In genomic region chr6:33599413-33599911, GRCh38 we compare ENCODE assay signal across 12 cellular contexts. TPM values are rescaled to one million over a fixed set of nuclear protein-coding genes. Genes with fewer than 3 reads are reported as not detected.
A peak's percentile ranks its signal among the peaks of the same experiment; 100 is the strongest.
DNase-seq lines count a peak whose midpoint lies in the region; ATAC-seq, FAIRE-seq and TF ChIP-seq lines count a peak whose summit lies in the region.
"Had no signal": no experiment of that assay in that cellular context is flagged by ENCODE, and none has a peak within 500 bp of the region (broad histone marks: within the 10 kb centered on the region; RNA-seq: fewer than 3 reads in every experiment).

No MANE protein-coding gene starts in this region.

- WGBS in H1 (ENCODE audit: extremely low coverage in 1 of 2, insufficient coverage in 1 of 2, insufficient read length in 1 of 2, insufficient replicate concordance in 2 of 2, low coverage in 1 of 2, low lambda C conversion rate in 2 of 2, missing lambda C conversion rate in 1 of 2), 2 experiments = 88% methylated on average over 9 of the region's 9 CpGs; no CpG with 5 or more reads in 1 of the 2 experiments

- FAIRE-seq in H1 (lab: Jason Lieb, UNC) = no peak

- peak overlapping the region in 6 of 10 donors; percentile 19 to 88 (median 73) for H3K27ac Mint-ChIP-seq in naive thymus-derived CD8-positive, alpha-beta T cell

- H2AK5ac ChIP-seq in H1 (ENCODE audit: low read depth, low read length) = no peak overlapping the region

- H4K8ac ChIP-seq in H1 (ENCODE audit: extremely low read depth, insufficient read depth, low read length) = peak overlapping the region; percentile 89; the same call in 1 of the 2 replicates

- no peaks in the 10 kb centered on the region for H3K79me1 ChIP-seq in H1 (ENCODE audit: low read depth, low read length)

- no peaks in the 10 kb centered on the region for H3K27me3 ChIP-seq in H1 (replicated peaks in 1 of 4; ENCODE audit: control insufficient read depth in 3 of 4, extremely low read depth in 1 of 4, insufficient read depth in 3 of 4, low read length in 3 of 4)

- DNase-seq in Daoy (ENCODE audit: low read depth) = peak; percentile 82
- peak; percentile 97 for DNase-seq in NCI-H2029 treated with DMSO at 0.1 percent for 48 hours (lab: John Stamatoyannopoulos, UW)
- no peak for DNase-seq in H1 (ENCODE audit: low read depth in 1 of 2, low spot score in 2 of 2)
- DNase-seq in naive thymus-derived CD8-positive, alpha-beta T cell = no peak
- DNase-seq in NCI-H1694 (lab: John Stamatoyannopoulos, UW) = no peak
- DNase-seq: aorta; NCI-H1105 treated with DMSO at 0.1 percent for 48 hours; stimulated activated CD4-positive, alpha-beta T cell treated with anti-CD3 and anti-CD28 coated beads, Interleukin-12 subunit alpha, Interleukin-12 subunit beta, amount 100 ng/mL, for 4 hours had no signal

- no peak for TF ChIP-seq EP300 in H1 (IDR thresholded peaks at IDR 0.05; ENCODE audit: borderline replicate concordance in 1 of 2, low read depth in 2 of 2, low read length in 2 of 2)

- no peak overlapping the region for H4K5ac ChIP-seq in H1 (ENCODE audit: insufficient read length, low read depth, low read length)

- no peak for TF ChIP-seq CTCF in H1 (IDR thresholded peaks at IDR 0.05; ENCODE audit: control extremely low read depth in 1 of 3, insufficient read depth in 1 of 3, low read depth in 1 of 3, low read length in 3 of 3)

- H3K18ac ChIP-seq in H1 (ENCODE audit: extremely low read depth, low read length) = no peak overlapping the region

- no peak overlapping the region for H2BK12ac ChIP-seq in H1 (ENCODE audit: low read depth, low read length)

- H3K4me1 ChIP-seq in H1 (replicated peaks in 1 of 4; ENCODE audit: control insufficient read depth in 3 of 4, insufficient read depth in 4 of 4, low read length in 3 of 4) = peaks cover 0 to 4% (median 0%) of the 10 kb centered on the region in 4 experiments; a peak in 2 of 7 replicates

- CTCF ChIA-PET in H1 (lab: Charles Lee; ENCODE audit: partially characterized antibody) = interaction anchor here (0.6 to 9.3 kb wide), 8 partner anchors 8 to 1791 kb away, joined by 3 to 57 read pairs (median 6); partner anchors contain the start of gene ITPR3

- ATAC-seq in naive thymus-derived CD8-positive, alpha-beta T cell = no peak
- ATAC-seq in HG03045 (IDR thresholded peaks at IDR 0.05; ENCODE audit: unreplicated experiment) (no peak), GM21786 (IDR thresholded peaks at IDR 0.05; ENCODE audit: unreplicated experiment) (no peak), GM21526 (IDR thresholded peaks at IDR 0.05; ENCODE audit: low FRiP score, unreplicated experiment) (no peak)

- no peak overlapping the region for H3K56ac ChIP-seq in H1 (replicated peaks; ENCODE audit: insufficient read length, low read depth, low read length)

- TF ChIP-seq RAD21 in H1 (IDR thresholded peaks at IDR 0.05 in 1 of 2, conservative IDR thresholded peaks at IDR 0.05 in 1 of 2; ENCODE audit: low read depth in 2 of 2, low read length in 2 of 2) = no peak

- no peaks in the 10 kb centered on the region for H4K20me1 ChIP-seq in H1 (replicated peaks in 1 of 2; ENCODE audit: control insufficient read depth in 1 of 2, insufficient read depth in 2 of 2, low read length in 2 of 2)

- no peak overlapping the region for H4K91ac ChIP-seq in H1 (replicated peaks; ENCODE audit: insufficient read length, low read length)

- no peak overlapping the region for H3K27ac ChIP-seq in H1 (ENCODE audit: low read depth, low read length)

- no peaks in the 10 kb centered on the region for H3K23me2 ChIP-seq in H1 (ENCODE audit: low read depth, low read length)

- H3K4me2 ChIP-seq in H1 (ENCODE audit: insufficient read depth in 1 of 2, low read depth in 2 of 2, low read length in 2 of 2) = no peak overlapping the region

- H3K4me3 ChIP-seq in H1 (ENCODE audit: extremely low read depth in 1 of 4, insufficient read depth in 2 of 4, low read depth in 3 of 4, low read length in 4 of 4) = no peak overlapping the region

- no peak overlapping the region for H3K14ac ChIP-seq in H1 (ENCODE audit: insufficient read length)

- no peaks in the 10 kb centered on the region for H3K36me3 ChIP-seq in H1 (ENCODE audit: control insufficient read depth in 2 of 4, insufficient read depth in 4 of 4, low read length in 3 of 4)

- H3K4ac ChIP-seq in H1 (replicated peaks; ENCODE audit: insufficient read length, low read depth, low read length) = no peak overlapping the region

- no peak overlapping the region for H3K9ac ChIP-seq in H1 (replicated peaks in 1 of 4; ENCODE audit: extremely low read depth in 1 of 4, low read depth in 3 of 4, low read length in 3 of 4)

- H3K4me3 Mint-ChIP-seq in naive thymus-derived CD8-positive, alpha-beta T cell = peak overlapping the region in 2 of 10 donors; percentile 22 to 33

- no peaks in the 10 kb centered on the region for H3K9me3 Mint-ChIP-seq in naive thymus-derived CD8-positive, alpha-beta T cell
- H3K9me3 Mint-ChIP-seq: CD8-positive, alpha-beta memory T cell had no signal

- H2BK120ac ChIP-seq in H1 (replicated peaks; ENCODE audit: low read depth, low read length) = no peak overlapping the region

- no peaks in the 10 kb centered on the region for H3K79me2 ChIP-seq in H1 (ENCODE audit: control insufficient read depth in 1 of 2, insufficient read depth in 2 of 2, low read length in 2 of 2)

- H3K9me3 ChIP-seq in H1 (ENCODE audit: insufficient read depth in 2 of 2, low read depth in 1 of 2, low read length in 1 of 2) = peaks cover 0 to 3% of the 10 kb centered on the region in 2 experiments; a peak in 1 of 4 replicates

- H2BK5ac ChIP-seq in H1 (ENCODE audit: low read depth, low read length) = no peak overlapping the region

- H3K36me3 Mint-ChIP-seq in naive thymus-derived CD8-positive, alpha-beta T cell = no peaks in the 10 kb centered on the region

- H3K4me1 Mint-ChIP-seq in naive thymus-derived CD8-positive, alpha-beta T cell = peaks cover 5 to 36% (median 15%) of the 10 kb centered on the region in 4 donors

- H2AFZ ChIP-seq in H1 (ENCODE audit: low read length) = no peak overlapping the region

- no peak overlapping the region for H2BK15ac ChIP-seq in H1 (ENCODE audit: low read length)

- H3K23ac ChIP-seq in H1 (ENCODE audit: insufficient read length) = no peak overlapping the region

- POLR2A ChIA-PET in H1 (lab: Charles Lee; ENCODE audit: partially characterized antibody) = interaction anchor here (2.1 kb wide), 1 partner anchor 8 kb away, joined by 6 read pairs; no protein-coding TSS in a partner anchor
- POLR2A ChIA-PET in naive thymus-derived CD8-positive, alpha-beta T cell (lab: Charles Lee) = interaction anchor here (0.6 kb wide), 3 partner anchors 15 to 468 kb away, joined by 3 to 13 read pairs (median 6); no protein-coding TSS in a partner anchor

- no peak overlapping the region for H2BK20ac ChIP-seq in H1 (ENCODE audit: low read length)

- peaks cover 0 to 4% (median 0%) of the 10 kb centered on the region in 5 donors for H3K27me3 Mint-ChIP-seq in naive thymus-derived CD8-positive, alpha-beta T cell

- TF ChIP-seq POLR2A in H1 (IDR thresholded peaks at IDR 0.05; ENCODE audit: control extremely low read depth in 1 of 2, low read depth in 2 of 2, low read length in 2 of 2) = no peak

TF ChIP-seq in H1, 55 proteins besides CTCF, POLR2A, EP300 and RAD21:
- TF ChIP-seq GABPA (IDR thresholded peaks at IDR 0.05; ENCODE audit: borderline replicate concordance, insufficient read depth, low read length) (no peak), ZNF274 (IDR thresholded peaks at IDR 0.05; ENCODE audit: borderline replicate concordance, extremely low read depth, low read length) (no peak), MAX (IDR thresholded peaks at IDR 0.05) (no peak), TCF12 (IDR thresholded peaks at IDR 0.05; ENCODE audit: low read depth, low read length) (no peak), JUND (IDR thresholded peaks at IDR 0.05; ENCODE audit: low read length) (no peak), CBX8 (IDR thresholded peaks at IDR 0.05; ENCODE audit: borderline replicate concordance, low read depth, low read length) (no peak), FOSL1 (IDR thresholded peaks at IDR 0.05; ENCODE audit: insufficient read depth, low read depth, low read length) (no peak)

RNA-seq across cellular contexts. Expression of gene BAK1, which starts 19.4 kb away (rescaled TPM):
- total RNA-seq in Daoy (2014; rRNA removed; shearing (Covaris generic)) = 13.1 and 18.8 TPM in 2 replicates
- total RNA-seq in H1 (2021; fragmentation: NEBNext Ultra II Directional; extraction: Animal tissue kit (Norgen Biotek cat#: 25700)) = 43.3 and 45.1 TPM in 2 replicates
- 43.4 and 51.4 TPM in 2 replicates for polyA plus RNA-seq in H1 (2011; rRNA removed)
- 38.7 TPM for polyA plus RNA-seq in H1 (2011; cell fraction: cytosol; rRNA removed)
- polyA plus RNA-seq in H1 (2011; cell fraction: nucleus; rRNA removed) = 33.2 TPM
- 25.3 to 42.8 TPM (median 38.6 TPM) in 4 replicates for polyA plus RNA-seq in H1 (2012, experiment 1 of 2)
- 50.1 TPM for polyA plus RNA-seq in H1 (2012, experiment 2 of 2)
- 19.1 TPM for polyA plus RNA-seq in H1 (2013, experiment 1 of 2)
- 19.0 TPM for polyA plus RNA-seq in H1 (2013, experiment 2 of 2)
- 33.0 and 37.7 TPM in 2 replicates for polyA minus RNA-seq in H1 (2011; rRNA and poly(A)+ RNA removed)
- 27.4 TPM for polyA minus RNA-seq in H1 (2011; cell fraction: cytosol; rRNA and poly(A)+ RNA removed)
- 15.8 TPM for polyA minus RNA-seq in H1 (2011; cell fraction: nucleus; rRNA and poly(A)+ RNA removed)
- 10 to 100 TPM; 16.3 to 16.5 TPM for total RNA-seq in naive thymus-derived CD8-positive, alpha-beta T cell
- 10 to 100 TPM; 11.8 to 20.9 (median 13.2) TPM for polyA plus RNA-seq in naive thymus-derived CD8-positive, alpha-beta T cell

RNA-seq across cellular contexts. Expression of gene ITPR3, which starts 21.7 kb away (rescaled TPM):
- 10.4 and 12.6 TPM in 2 replicates for total RNA-seq in Daoy (2014; rRNA removed; shearing (Covaris generic))
- 44.9 and 45.7 TPM in 2 replicates for total RNA-seq in H1 (2021; fragmentation: NEBNext Ultra II Directional; extraction: Animal tissue kit (Norgen Biotek cat#: 25700))
- polyA plus RNA-seq in H1 (2011; rRNA removed) = 29.1 and 37.2 TPM in 2 replicates
- polyA plus RNA-seq in H1 (2011; cell fraction: cytosol; rRNA removed) = 22.7 TPM
- 157 TPM for polyA plus RNA-seq in H1 (2011; cell fraction: nucleus; rRNA removed)
- polyA plus RNA-seq in H1 (2012, experiment 1 of 2) = 22.4 to 35.2 TPM (median 31.8 TPM) in 4 replicates
- polyA plus RNA-seq in H1 (2012, experiment 2 of 2) = 11.9 TPM
- polyA plus RNA-seq in H1 (2013, experiment 1 of 2) = 24.7 TPM
- 23.5 TPM for polyA plus RNA-seq in H1 (2013, experiment 2 of 2)
- 45.6 and 48.9 TPM in 2 replicates for polyA minus RNA-seq in H1 (2011; rRNA and poly(A)+ RNA removed)
- polyA minus RNA-seq in H1 (2011; cell fraction: cytosol; rRNA and poly(A)+ RNA removed) = 23.7 TPM
- polyA minus RNA-seq in H1 (2011; cell fraction: nucleus; rRNA and poly(A)+ RNA removed) = 42.2 TPM
- 10 to 100 TPM; 44.3 to 46.2 TPM for total RNA-seq in naive thymus-derived CD8-positive, alpha-beta T cell
- 1 to 10 TPM in 2 of 3 donors, under 1 TPM in 1; 0.98 to 4.9 (median 2.4) TPM for polyA plus RNA-seq in naive thymus-derived CD8-positive, alpha-beta T cell

Comparison
In these comparisons a context has a peak if more than half of its experiments do, and no peak if none do; other contexts are left out.
1. DNase-seq: peak in Daoy (single experiment) and NCI-H2029 treated with DMSO at 0.1 percent for 48 hours (single experiment); none in H1 (0 of 2), naive thymus-derived CD8-positive, alpha-beta T cell (0 of 10) and NCI-H1694 (single experiment).